In the genomic region with DNA sequence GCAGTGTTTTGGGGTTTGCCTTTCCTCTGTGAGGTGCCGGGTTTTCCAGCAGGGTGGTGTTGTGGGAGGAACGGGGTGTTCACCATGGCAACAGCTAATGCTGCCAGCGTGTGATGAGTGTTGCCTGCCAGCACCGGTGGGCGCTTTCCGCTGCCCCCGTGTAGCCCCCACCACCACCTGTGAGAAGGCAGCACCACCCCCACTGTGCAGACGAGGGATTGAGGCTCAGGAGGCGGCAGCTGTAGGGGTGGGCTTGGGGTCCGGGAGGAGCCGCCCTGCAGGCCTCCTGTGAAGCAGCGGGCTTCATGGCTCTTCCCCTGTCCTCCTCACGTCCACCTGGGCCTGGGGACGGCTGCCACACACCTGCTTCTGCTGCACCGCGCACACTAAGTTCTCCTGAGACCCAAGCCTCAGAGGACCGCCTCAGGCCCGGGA, we compare ENCODE assay signal across 19 cellular contexts. TPM values are rescaled to one million over a fixed set of nuclear protein-coding genes. Genes with fewer than 3 reads are reported as not detected.
"Had no signal": no experiment of that assay in that cellular context is flagged by ENCODE, and none has a peak within 500 bp of the region (broad histone marks: within the 10 kb centered on the region; RNA-seq: fewer than 3 reads in every experiment).

No MANE protein-coding gene starts in this region.

- H3K4me3 ChIP-seq: mucosa of descending colon, tibial nerve had no signal

- DNase-seq: activated CD4-positive, alpha-beta T cell treated with anti-CD3 and anti-CD28 coated beads for 48 hours; activated naive CD4-positive, alpha-beta T cell; endodermal cell; erythroblast; immature natural killer cell; left colon; mammary epithelial cell; mucosa of descending colon had no signal

- H3K27me3 Mint-ChIP-seq: central memory CD8-positive, alpha-beta T cell; dendritic cell treated with granulocyte-macrophage colony-stimulating factor and Interleukin-4, amounts not matched to agents 40 ng/mL and 50 ng/mL, for 4 days; natural killer cell treated with Interleukin-12 subunit alpha and Interleukin-12 subunit beta and Interleukin-15 and Interleukin-18, amount 100 ng/mL, for 72 hours had no signal

- ATAC-seq: left colon; mucosa of descending colon; natural killer cell treated with Interleukin-12 subunit alpha and Interleukin-12 subunit beta and Interleukin-15 and Interleukin-18, amount 100 ng/mL, for 72 hours; SK-N-SH treated with all-trans-retinoic acid at 6 μM for 48 hours; WTC11 had no signal

- H3K4me3 Mint-ChIP-seq: activated T-helper 1 cell treated with anti-CD3 and anti-CD28 coated beads, Interleukin-12 subunit alpha, Interleukin-12 subunit beta, Interleukin-2, Interleukin-4 antibody, amounts not matched to agents 30 ng/mL and 10 ng/mL and 1 ng/mL, durations not matched to agents 14 hours and 24 hours and 36 hours; central memory CD8-positive, alpha-beta T cell; dendritic cell treated with granulocyte-macrophage colony-stimulating factor and Interleukin-4, amounts not matched to agents 40 ng/mL and 50 ng/mL, for 4 days; endodermal cell; immature natural killer cell; natural killer cell treated with Interleukin-12 subunit alpha and Interleukin-12 subunit beta and Interleukin-15 and Interleukin-18, amount 100 ng/mL, for 72 hours; WTC11 had no signal

- H3K27ac Mint-ChIP-seq: activated T-helper 1 cell treated with anti-CD3 and anti-CD28 coated beads, Interleukin-12 subunit alpha, Interleukin-12 subunit beta, Interleukin-2, Interleukin-4 antibody, amounts not matched to agents 30 ng/mL and 10 ng/mL and 1 ng/mL, durations not matched to agents 14 hours and 24 hours and 36 hours; endodermal cell; immature natural killer cell; natural killer cell treated with Interleukin-12 subunit alpha and Interleukin-12 subunit beta and Interleukin-15 and Interleukin-18, amount 100 ng/mL, for 72 hours had no signal

- H3K36me3 Mint-ChIP-seq: immature natural killer cell; natural killer cell treated with Interleukin-12 subunit alpha and Interleukin-12 subunit beta and Interleukin-15 and Interleukin-18, amount 100 ng/mL, for 72 hours had no signal

- H3K27me3 ChIP-seq: tibial nerve had no signal

- H3K27ac ChIP-seq: tibial nerve had no signal

- H3K9me3 ChIP-seq: mucosa of descending colon, tibial nerve had no signal

- H3K9me3 Mint-ChIP-seq: activated T-helper 1 cell treated with anti-CD3 and anti-CD28 coated beads, Interleukin-12 subunit alpha, Interleukin-12 subunit beta, Interleukin-2, Interleukin-4 antibody, amounts not matched to agents 30 ng/mL and 10 ng/mL and 1 ng/mL, durations not matched to agents 14 hours and 24 hours and 36 hours; central memory CD8-positive, alpha-beta T cell; dendritic cell treated with granulocyte-macrophage colony-stimulating factor and Interleukin-4, amounts not matched to agents 40 ng/mL and 50 ng/mL, for 4 days; immature natural killer cell; natural killer cell treated with Interleukin-12 subunit alpha and Interleukin-12 subunit beta and Interleukin-15 and Interleukin-18, amount 100 ng/mL, for 72 hours; WTC11 had no signal

RNA-seq across cellular contexts. Expression of a gene that starts 34.9 kb away (rescaled TPM):
- total RNA-seq: activated T-helper 1 cell treated with anti-CD3 and anti-CD28 coated beads, Interleukin-12 subunit alpha, Interleukin-12 subunit beta, Interleukin-2, Interleukin-4 antibody, amounts not matched to agents 30 ng/mL and 10 ng/mL and 1 ng/mL, durations not matched to agents 14 hours and 24 hours and 36 hours; glomerular endothelial cell; left colon; mammary epithelial cell; mucosa of descending colon; osteocyte; skeletal muscle tissue; T-helper 1 cell treated with Interleukin-12 subunit alpha and Interleukin-12 subunit beta and Interleukin-4 antibody, amounts not matched to agents 30 ng/mL and 1 ng/mL, for 36 hours; tibial nerve had no signal
- polyA plus RNA-seq: immature natural killer cell, mammary epithelial cell had no signal

RNA-seq across cellular contexts. Expression of a gene that starts 35.7 kb away (rescaled TPM):
- polyA plus RNA-seq: mammary epithelial cell had no signal
